ENCODE assay signal across 1 cellular context in genomic region chr10:91778485-91778884, GRCh38.
TF ChIP-seq lines count a peak whose summit lies in the region.

No MANE protein-coding gene starts in this region.

TF ChIP-seq in WTC11, 78 proteins besides CTCF, POLR2A, EP300 and RAD21:
- TF ChIP-seq MLX (CRISPR knock-in tag; IDR thresholded peaks at IDR 0.05) (no peak), ZNF671 (CRISPR knock-in tag; IDR thresholded peaks at IDR 0.05) (no peak), NR1H2 (CRISPR knock-in tag; IDR thresholded peaks at IDR 0.05) (no peak), ETV6 (CRISPR knock-in tag; IDR thresholded peaks at IDR 0.05) (no peak)
